In the genomic region with DNA sequence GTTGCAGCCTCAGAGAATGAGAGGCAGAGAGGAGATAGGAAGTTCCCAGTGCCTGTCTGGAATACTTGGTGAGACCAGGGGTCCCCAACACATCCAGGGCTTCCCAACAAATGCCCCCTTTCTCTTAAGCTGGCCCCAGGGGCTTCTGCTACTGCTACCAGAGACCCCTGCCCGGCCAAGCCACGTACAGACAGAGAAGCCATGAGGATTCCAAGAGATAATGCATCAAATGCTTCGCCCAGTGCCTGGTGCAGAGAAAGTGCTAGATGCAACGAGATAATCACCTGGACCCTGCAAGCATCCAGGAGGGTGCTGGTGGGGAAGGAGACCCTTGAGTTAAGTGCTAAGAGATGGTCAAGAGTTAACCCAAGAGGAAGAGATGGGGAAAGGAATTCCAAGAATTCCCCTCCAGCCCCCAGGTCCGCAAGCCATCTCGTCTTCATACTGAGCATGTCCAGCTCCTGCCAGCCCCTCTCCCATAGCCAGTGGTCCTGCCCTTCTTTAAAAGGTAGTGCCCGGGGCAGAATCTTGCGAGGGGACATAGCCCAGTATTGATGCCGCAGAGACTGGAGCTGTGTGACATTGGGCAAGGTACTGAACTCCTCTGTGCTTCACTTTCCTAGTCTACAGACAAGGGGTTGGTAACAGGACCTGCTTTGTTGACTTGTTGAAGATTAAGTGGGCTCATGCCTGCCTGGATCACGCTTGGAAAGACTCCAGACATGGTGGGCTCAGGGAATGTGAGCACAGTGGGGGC, we compare ENCODE assay signal across 2 cellular contexts.
TF ChIP-seq lines count a peak whose summit lies in the region.

No MANE protein-coding gene starts in this region.

TF ChIP-seq in K562, 482 proteins besides CTCF, POLR2A, EP300 and RAD21 (continued from another document):
- TF ChIP-seq MTF1 (CRISPR knock-in tag; IDR thresholded peaks at IDR 0.05; ENCODE audit: borderline replicate concordance) (no peak), RHOXF2B (CRISPR knock-in tag; conservative IDR thresholded peaks at IDR 0.05) (no peak), ZNF507 (tag; conservative IDR thresholded peaks at IDR 0.05) (no peak), RBM25 (IDR thresholded peaks at IDR 0.05; ENCODE audit: low read depth, low read length, severe bottlenecking) (peak; percentile 15), U2AF2 (optimal IDR thresholded peaks at IDR 0.05; ENCODE audit: low read depth, low read length) (no peak), ZFP36 (IDR thresholded peaks at IDR 0.05; ENCODE audit: low read depth, low read length, partially characterized antibody) (peak; percentile 34), RBM22 (IDR thresholded peaks at IDR 0.05; ENCODE audit: low read depth, low read length, poor library complexity, severe bottlenecking) (no peak)
- TF ChIP-seq, protein P1, sequence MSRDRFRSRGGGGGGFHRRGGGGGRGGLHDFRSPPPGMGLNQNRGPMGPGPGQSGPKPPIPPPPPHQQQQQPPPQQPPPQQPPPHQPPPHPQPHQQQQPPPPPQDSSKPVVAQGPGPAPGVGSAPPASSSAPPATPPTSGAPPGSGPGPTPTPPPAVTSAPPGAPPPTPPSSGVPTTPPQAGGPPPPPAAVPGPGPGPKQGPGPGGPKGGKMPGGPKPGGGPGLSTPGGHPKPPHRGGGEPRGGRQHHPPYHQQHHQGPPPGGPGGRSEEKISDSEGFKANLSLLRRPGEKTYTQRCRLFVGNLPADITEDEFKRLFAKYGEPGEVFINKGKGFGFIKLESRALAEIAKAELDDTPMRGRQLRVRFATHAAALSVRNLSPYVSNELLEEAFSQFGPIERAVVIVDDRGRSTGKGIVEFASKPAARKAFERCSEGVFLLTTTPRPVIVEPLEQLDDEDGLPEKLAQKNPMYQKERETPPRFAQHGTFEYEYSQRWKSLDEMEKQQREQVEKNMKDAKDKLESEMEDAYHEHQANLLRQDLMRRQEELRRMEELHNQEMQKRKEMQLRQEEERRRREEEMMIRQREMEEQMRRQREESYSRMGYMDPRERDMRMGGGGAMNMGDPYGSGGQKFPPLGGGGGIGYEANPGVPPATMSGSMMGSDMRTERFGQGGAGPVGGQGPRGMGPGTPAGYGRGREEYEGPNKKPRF (IDR thresholded peaks at IDR 0.05; ENCODE audit: low read depth, low read length): no peak
- TF ChIP-seq, protein P2, sequence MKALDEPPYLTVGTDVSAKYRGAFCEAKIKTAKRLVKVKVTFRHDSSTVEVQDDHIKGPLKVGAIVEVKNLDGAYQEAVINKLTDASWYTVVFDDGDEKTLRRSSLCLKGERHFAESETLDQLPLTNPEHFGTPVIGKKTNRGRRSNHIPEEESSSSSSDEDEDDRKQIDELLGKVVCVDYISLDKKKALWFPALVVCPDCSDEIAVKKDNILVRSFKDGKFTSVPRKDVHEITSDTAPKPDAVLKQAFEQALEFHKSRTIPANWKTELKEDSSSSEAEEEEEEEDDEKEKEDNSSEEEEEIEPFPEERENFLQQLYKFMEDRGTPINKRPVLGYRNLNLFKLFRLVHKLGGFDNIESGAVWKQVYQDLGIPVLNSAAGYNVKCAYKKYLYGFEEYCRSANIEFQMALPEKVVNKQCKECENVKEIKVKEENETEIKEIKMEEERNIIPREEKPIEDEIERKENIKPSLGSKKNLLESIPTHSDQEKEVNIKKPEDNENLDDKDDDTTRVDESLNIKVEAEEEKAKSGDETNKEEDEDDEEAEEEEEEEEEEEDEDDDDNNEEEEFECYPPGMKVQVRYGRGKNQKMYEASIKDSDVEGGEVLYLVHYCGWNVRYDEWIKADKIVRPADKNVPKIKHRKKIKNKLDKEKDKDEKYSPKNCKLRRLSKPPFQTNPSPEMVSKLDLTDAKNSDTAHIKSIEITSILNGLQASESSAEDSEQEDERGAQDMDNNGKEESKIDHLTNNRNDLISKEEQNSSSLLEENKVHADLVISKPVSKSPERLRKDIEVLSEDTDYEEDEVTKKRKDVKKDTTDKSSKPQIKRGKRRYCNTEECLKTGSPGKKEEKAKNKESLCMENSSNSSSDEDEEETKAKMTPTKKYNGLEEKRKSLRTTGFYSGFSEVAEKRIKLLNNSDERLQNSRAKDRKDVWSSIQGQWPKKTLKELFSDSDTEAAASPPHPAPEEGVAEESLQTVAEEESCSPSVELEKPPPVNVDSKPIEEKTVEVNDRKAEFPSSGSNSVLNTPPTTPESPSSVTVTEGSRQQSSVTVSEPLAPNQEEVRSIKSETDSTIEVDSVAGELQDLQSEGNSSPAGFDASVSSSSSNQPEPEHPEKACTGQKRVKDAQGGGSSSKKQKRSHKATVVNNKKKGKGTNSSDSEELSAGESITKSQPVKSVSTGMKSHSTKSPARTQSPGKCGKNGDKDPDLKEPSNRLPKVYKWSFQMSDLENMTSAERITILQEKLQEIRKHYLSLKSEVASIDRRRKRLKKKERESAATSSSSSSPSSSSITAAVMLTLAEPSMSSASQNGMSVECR (CRISPR knock-in tag; IDR thresholded peaks at IDR 0.05): no peak
- TF ChIP-seq, protein P3, sequence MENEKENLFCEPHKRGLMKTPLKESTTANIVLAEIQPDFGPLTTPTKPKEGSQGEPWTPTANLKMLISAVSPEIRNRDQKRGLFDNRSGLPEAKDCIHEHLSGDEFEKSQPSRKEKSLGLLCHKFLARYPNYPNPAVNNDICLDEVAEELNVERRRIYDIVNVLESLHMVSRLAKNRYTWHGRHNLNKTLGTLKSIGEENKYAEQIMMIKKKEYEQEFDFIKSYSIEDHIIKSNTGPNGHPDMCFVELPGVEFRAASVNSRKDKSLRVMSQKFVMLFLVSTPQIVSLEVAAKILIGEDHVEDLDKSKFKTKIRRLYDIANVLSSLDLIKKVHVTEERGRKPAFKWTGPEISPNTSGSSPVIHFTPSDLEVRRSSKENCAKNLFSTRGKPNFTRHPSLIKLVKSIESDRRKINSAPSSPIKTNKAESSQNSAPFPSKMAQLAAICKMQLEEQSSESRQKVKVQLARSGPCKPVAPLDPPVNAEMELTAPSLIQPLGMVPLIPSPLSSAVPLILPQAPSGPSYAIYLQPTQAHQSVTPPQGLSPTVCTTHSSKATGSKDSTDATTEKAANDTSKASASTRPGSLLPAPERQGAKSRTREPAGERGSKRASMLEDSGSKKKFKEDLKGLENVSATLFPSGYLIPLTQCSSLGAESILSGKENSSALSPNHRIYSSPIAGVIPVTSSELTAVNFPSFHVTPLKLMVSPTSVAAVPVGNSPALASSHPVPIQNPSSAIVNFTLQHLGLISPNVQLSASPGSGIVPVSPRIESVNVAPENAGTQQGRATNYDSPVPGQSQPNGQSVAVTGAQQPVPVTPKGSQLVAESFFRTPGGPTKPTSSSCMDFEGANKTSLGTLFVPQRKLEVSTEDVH (IDR thresholded peaks at IDR 0.05; ENCODE audit: low read depth, partially characterized antibody): no peak
TF ChIP-seq in K562: peak in this region for 2.

TF ChIP-seq in HepG2, 621 proteins besides CTCF, POLR2A, EP300 and RAD21:
- TF ChIP-seq, protein P4, sequence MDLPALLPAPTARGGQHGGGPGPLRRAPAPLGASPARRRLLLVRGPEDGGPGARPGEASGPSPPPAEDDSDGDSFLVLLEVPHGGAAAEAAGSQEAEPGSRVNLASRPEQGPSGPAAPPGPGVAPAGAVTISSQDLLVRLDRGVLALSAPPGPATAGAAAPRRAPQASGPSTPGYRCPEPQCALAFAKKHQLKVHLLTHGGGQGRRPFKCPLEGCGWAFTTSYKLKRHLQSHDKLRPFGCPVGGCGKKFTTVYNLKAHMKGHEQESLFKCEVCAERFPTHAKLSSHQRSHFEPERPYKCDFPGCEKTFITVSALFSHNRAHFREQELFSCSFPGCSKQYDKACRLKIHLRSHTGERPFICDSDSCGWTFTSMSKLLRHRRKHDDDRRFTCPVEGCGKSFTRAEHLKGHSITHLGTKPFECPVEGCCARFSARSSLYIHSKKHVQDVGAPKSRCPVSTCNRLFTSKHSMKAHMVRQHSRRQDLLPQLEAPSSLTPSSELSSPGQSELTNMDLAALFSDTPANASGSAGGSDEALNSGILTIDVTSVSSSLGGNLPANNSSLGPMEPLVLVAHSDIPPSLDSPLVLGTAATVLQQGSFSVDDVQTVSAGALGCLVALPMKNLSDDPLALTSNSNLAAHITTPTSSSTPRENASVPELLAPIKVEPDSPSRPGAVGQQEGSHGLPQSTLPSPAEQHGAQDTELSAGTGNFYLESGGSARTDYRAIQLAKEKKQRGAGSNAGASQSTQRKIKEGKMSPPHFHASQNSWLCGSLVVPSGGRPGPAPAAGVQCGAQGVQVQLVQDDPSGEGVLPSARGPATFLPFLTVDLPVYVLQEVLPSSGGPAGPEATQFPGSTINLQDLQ (CRISPR knock-in tag; IDR thresholded peaks at IDR 0.05): 0 out of 2 replicates have a peak, but pooled peaks have one; percentile 40
- TF ChIP-seq, protein P5, sequence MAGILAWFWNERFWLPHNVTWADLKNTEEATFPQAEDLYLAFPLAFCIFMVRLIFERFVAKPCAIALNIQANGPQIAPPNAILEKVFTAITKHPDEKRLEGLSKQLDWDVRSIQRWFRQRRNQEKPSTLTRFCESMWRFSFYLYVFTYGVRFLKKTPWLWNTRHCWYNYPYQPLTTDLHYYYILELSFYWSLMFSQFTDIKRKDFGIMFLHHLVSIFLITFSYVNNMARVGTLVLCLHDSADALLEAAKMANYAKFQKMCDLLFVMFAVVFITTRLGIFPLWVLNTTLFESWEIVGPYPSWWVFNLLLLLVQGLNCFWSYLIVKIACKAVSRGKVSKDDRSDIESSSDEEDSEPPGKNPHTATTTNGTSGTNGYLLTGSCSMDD (CRISPR knock-in tag; IDR thresholded peaks at IDR 0.05): no peak
- TF ChIP-seq ZNF768 (CRISPR knock-in tag; IDR thresholded peaks at IDR 0.05): peak; percentile 88
- no peak for TF ChIP-seq ZFX (CRISPR knock-in tag; IDR thresholded peaks at IDR 0.05; ENCODE audit: low read depth)
- TF ChIP-seq ZNF441 (CRISPR knock-in tag; IDR thresholded peaks at IDR 0.05; ENCODE audit: borderline replicate concordance): 0 out of 2 replicates have a peak, but pooled peaks have one; percentile 11
